Comparison of ENCODE assay signal across 15 cellular contexts in the genomic region with DNA sequence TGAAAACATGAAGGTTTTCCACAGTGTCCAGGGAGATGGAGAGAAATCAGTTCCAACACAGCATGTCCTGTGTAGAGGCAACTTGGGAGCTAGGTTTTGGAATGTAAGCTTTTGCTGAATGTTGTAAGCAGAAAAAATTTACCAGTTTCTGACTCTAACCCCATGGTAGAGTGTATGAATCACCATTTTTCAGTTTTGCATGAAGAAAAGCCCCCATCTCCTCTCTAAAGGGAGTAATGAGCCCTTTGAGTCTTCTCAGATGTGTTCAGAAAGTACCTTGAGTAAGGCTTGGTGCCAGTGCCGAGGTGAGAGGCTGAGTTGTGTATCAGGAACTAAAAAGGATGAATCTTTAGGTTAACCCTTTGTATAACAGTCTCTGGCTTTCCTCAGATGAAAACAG.
DNase-seq lines count a peak whose midpoint lies in the region; ATAC-seq, FAIRE-seq and TF ChIP-seq lines count a peak whose summit lies in the region.
"Had no signal": no experiment of that assay in that cellular context is flagged by ENCODE, and none has a peak within 500 bp of the region (broad histone marks: within the 10 kb centered on the region; RNA-seq: fewer than 3 reads in every experiment).

No MANE protein-coding gene starts in this region.

- H3K9me3 ChIP-seq in osteoblast (ENCODE audit: low read depth, low read length) (no peaks in the 10 kb centered on the region), psoas muscle (no peaks in the 10 kb centered on the region)
- H3K9me3 ChIP-seq: SJSA1, upper lobe of left lung had no signal

- ATAC-seq in activated CD8-positive, alpha-beta T cell treated with anti-CD3 and anti-CD28 coated beads for 36 hours = peak; percentile 92
- no peak for ATAC-seq in activated CD8-positive, alpha-beta T cell treated with anti-CD3 and anti-CD28 coated beads, Interleukin-2, amount 10 ng/mL, durations not matched to agents 7 days and 5 days
- ATAC-seq in GM21529 (IDR thresholded peaks at IDR 0.05; ENCODE audit: unreplicated experiment) (peak; percentile 86), HG03064 (IDR thresholded peaks at IDR 0.05; ENCODE audit: low read depth, unreplicated experiment) (peak; percentile 68), psoas muscle (no peak)

- H3K4me1 Mint-ChIP-seq in activated CD8-positive, alpha-beta T cell treated with anti-CD3 and anti-CD28 coated beads for 36 hours (ENCODE audit: low read depth) = peaks cover 8% of the 10 kb centered on the region
- no peaks in the 10 kb centered on the region for H3K4me1 Mint-ChIP-seq in activated CD8-positive, alpha-beta T cell treated with anti-CD3 and anti-CD28 coated beads, Interleukin-2, amount 10 ng/mL, durations not matched to agents 7 days and 5 days (ENCODE audit: low read depth)

- no peak for TF ChIP-seq CTCF in activated CD8-positive, alpha-beta T cell treated with anti-CD3 and anti-CD28 coated beads for 36 hours (IDR thresholded peaks at IDR 0.05)
- TF ChIP-seq CTCF in osteoblast (IDR thresholded peaks at IDR 0.05; ENCODE audit: extremely low read depth, low read depth, low read length) (no peak), psoas muscle (IDR thresholded peaks at IDR 0.05) (no peak)

- H3K27me3 ChIP-seq in osteoblast (ENCODE audit: insufficient read depth, low read length) = no peaks in the 10 kb centered on the region
- no peaks in the 10 kb centered on the region for H3K27me3 ChIP-seq in psoas muscle (ENCODE audit: insufficient read depth in 3 of 3, low read length in 2 of 3)
- H3K27me3 ChIP-seq: dorsolateral prefrontal cortex, SJSA1, upper lobe of left lung had no signal

- H3K27ac ChIP-seq in osteoblast (ENCODE audit: low read depth, low read length) (no peak overlapping the region), psoas muscle (no peak overlapping the region)
- H3K27ac ChIP-seq: dorsolateral prefrontal cortex, SJSA1, upper lobe of left lung had no signal

- intact Hi-C loops in activated CD8-positive, alpha-beta T cell treated with anti-CD3 and anti-CD28 coated beads for 36 hours (cut with micrococcal nuclease) = no loop called here
- intact Hi-C loops in head of caudate nucleus (cut with DNase I) (no loop called here), psoas muscle (cut with DNase I) (no loop called here)

- POLR2A ChIA-PET in activated CD8-positive, alpha-beta T cell treated with anti-CD3 and anti-CD28 coated beads for 36 hours (lab: Charles Lee) = no interaction called here
- POLR2A ChIA-PET in activated CD8-positive, alpha-beta T cell treated with anti-CD3 and anti-CD28 coated beads, Interleukin-2, amount 10 ng/mL, durations not matched to agents 7 days and 5 days (lab: Charles Lee) = no interaction called here

- H3K4me1 ChIP-seq in osteoblast (ENCODE audit: insufficient read depth, low read length) (peaks cover 5% of the 10 kb centered on the region), psoas muscle (peaks cover 10% of the 10 kb centered on the region)
- H3K4me1 ChIP-seq: upper lobe of left lung had no signal

- H3K27me3 Mint-ChIP-seq in activated CD8-positive, alpha-beta T cell treated with anti-CD3 and anti-CD28 coated beads for 36 hours = peaks cover 26% of the 10 kb centered on the region
- H3K27me3 Mint-ChIP-seq in activated CD8-positive, alpha-beta T cell treated with anti-CD3 and anti-CD28 coated beads, Interleukin-2, amount 10 ng/mL, durations not matched to agents 7 days and 5 days (ENCODE audit: low read depth) = peaks cover 23% of the 10 kb centered on the region

- H4K20me1 ChIP-seq in osteoblast (ENCODE audit: insufficient read depth, low read length) = no peaks in the 10 kb centered on the region

- H3K4me3 ChIP-seq in osteoblast (ENCODE audit: insufficient read depth, low read length) (no peak overlapping the region), psoas muscle (no peak overlapping the region)
- H3K4me3 ChIP-seq: dorsolateral prefrontal cortex, SJSA1, upper lobe of left lung had no signal

- no peak overlapping the region for H3K4me3 Mint-ChIP-seq in activated CD8-positive, alpha-beta T cell treated with anti-CD3 and anti-CD28 coated beads for 36 hours
- no peak overlapping the region for H3K4me3 Mint-ChIP-seq in activated CD8-positive, alpha-beta T cell treated with anti-CD3 and anti-CD28 coated beads, Interleukin-2, amount 10 ng/mL, durations not matched to agents 7 days and 5 days

- no peaks in the 10 kb centered on the region for H3K36me3 Mint-ChIP-seq in activated CD8-positive, alpha-beta T cell treated with anti-CD3 and anti-CD28 coated beads for 36 hours (ENCODE audit: low read depth)
- H3K36me3 Mint-ChIP-seq in activated CD8-positive, alpha-beta T cell treated with anti-CD3 and anti-CD28 coated beads, Interleukin-2, amount 10 ng/mL, durations not matched to agents 7 days and 5 days (ENCODE audit: low read depth) = no peaks in the 10 kb centered on the region

- H3K79me2 ChIP-seq in osteoblast (ENCODE audit: insufficient read depth, low read length) = no peaks in the 10 kb centered on the region

- CTCF ChIA-PET in activated CD8-positive, alpha-beta T cell treated with anti-CD3 and anti-CD28 coated beads for 36 hours (lab: Charles Lee) = interaction anchor here (1.3 kb wide), 1 partner anchor 192 kb away, joined by 4 read pairs; no protein-coding TSS in a partner anchor
- CTCF ChIA-PET in activated CD8-positive, alpha-beta T cell treated with anti-CD3 and anti-CD28 coated beads, Interleukin-2, amount 10 ng/mL, durations not matched to agents 7 days and 5 days (lab: Charles Lee) = no interaction called here

- H3K9me3 Mint-ChIP-seq in activated CD8-positive, alpha-beta T cell treated with anti-CD3 and anti-CD28 coated beads for 36 hours = no peaks in the 10 kb centered on the region
- no peaks in the 10 kb centered on the region for H3K9me3 Mint-ChIP-seq in activated CD8-positive, alpha-beta T cell treated with anti-CD3 and anti-CD28 coated beads, Interleukin-2, amount 10 ng/mL, durations not matched to agents 7 days and 5 days (ENCODE audit: insufficient read depth)

- no peak overlapping the region for H3K4me2 ChIP-seq in osteoblast (ENCODE audit: insufficient read depth, low read length)

- H3K27ac Mint-ChIP-seq in activated CD8-positive, alpha-beta T cell treated with anti-CD3 and anti-CD28 coated beads for 36 hours = no peak overlapping the region
- no peak overlapping the region for H3K27ac Mint-ChIP-seq in activated CD8-positive, alpha-beta T cell treated with anti-CD3 and anti-CD28 coated beads, Interleukin-2, amount 10 ng/mL, durations not matched to agents 7 days and 5 days

- H3K36me3 ChIP-seq in osteoblast (ENCODE audit: insufficient read depth, low read length) = no peaks in the 10 kb centered on the region
- H3K36me3 ChIP-seq in psoas muscle (ENCODE audit: insufficient read depth in 1 of 2, low read depth in 1 of 2) = no peaks in the 10 kb centered on the region
- H3K36me3 ChIP-seq: SJSA1, upper lobe of left lung had no signal

- DNase-seq in activated CD8-positive, alpha-beta T cell treated with anti-CD3 and anti-CD28 coated beads for 36 hours = peak; percentile 32
- no peak for DNase-seq in activated CD8-positive, alpha-beta T cell treated with anti-CD3 and anti-CD28 coated beads, Interleukin-2, amount 10 ng/mL, durations not matched to agents 7 days and 5 days
- DNase-seq in osteoblast (ENCODE audit: insufficient read length, low spot score, missing footprints) (no peak), head of caudate nucleus (no peak), psoas muscle (no peak), RCC 7860 (ENCODE audit: low spot score) (no peak)
- DNase-seq: Calu3; dorsolateral prefrontal cortex; NCI-H2029 treated with DMSO at 0.1 percent for 48 hours; NK-92 treated with Interleukin-12 subunit alpha and Interleukin-12 subunit beta, amount 100 ng/mL, for 24 hours; upper lobe of left lung had no signal

- WGBS in psoas muscle, 3 donors = 31 to 48% (median 37%) methylated on average over 1 of the region's 1 CpG

- no peak for FAIRE-seq in RCC 7860 (lab: Jason Lieb, UNC)
- FAIRE-seq: TTC549 had no signal

- peak overlapping the region; percentile 47 for H2AFZ ChIP-seq in osteoblast (ENCODE audit: low read length)

Comparison
In these comparisons a context has a peak if more than half of its experiments do, and no peak if none do; other contexts are left out.
1. ATAC-seq: peak in activated CD8-positive, alpha-beta T cell treated with anti-CD3 and anti-CD28 coated beads for 36 hours (single experiment), GM21529 (single experiment) and HG03064 (single experiment); none in activated CD8-positive, alpha-beta T cell treated with anti-CD3 and anti-CD28 coated beads, Interleukin-2, amount 10 ng/mL, durations not matched to agents 7 days and 5 days (single experiment) and psoas muscle (0 of 4).